8 cellular contexts compared by ENCODE assay signal in the genomic region with DNA sequence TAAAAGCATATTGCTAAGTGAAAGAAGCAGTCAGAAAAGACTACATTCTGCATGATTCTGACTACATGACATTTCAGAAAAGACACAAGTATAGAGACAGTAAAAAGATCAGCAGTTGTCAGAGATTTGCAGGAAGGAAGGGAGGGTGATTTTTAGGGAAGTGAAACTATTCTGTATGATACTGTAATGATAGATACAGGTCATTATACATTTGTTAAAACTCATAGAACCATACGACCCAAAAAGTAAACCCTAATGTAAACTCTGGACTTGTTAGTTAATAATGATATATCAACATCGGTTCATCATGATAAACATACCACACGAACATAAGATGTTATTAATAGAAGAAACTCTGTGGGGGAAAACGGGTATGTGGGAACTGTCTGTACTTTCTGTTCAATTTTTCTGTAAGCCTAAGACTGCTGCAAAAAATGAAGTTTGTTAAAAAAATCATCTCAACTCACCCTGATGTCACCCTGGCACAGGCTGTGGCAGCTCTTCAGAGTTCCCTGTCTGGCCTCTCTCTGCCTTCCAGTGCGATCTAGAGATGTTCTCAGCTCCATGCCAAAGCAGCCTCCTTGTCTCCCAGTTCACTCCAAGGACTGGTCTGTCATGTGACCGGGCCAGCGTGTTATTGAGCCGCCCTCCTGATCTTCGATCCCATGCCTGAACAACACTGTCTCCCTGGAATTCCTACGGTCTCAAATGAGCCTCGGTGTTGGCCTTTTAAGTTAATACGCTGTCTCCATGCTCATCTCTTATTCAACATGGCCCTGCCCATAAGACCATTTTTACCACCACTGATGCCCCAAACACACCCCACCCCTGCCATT. TPM values are rescaled to one million over a fixed set of nuclear protein-coding genes. Genes with fewer than 3 reads are reported as not detected.
DNase-seq lines count a peak whose midpoint lies in the region; ATAC-seq and TF ChIP-seq lines count a peak whose summit lies in the region.

No MANE protein-coding gene starts in this region.

- 71% methylated on average over 6 of the region's 12 CpGs for WGBS in right lobe of liver (ENCODE audit: insufficient coverage, low coverage, low lambda C conversion rate, missing lambda C conversion rate)

- H3K9me3 ChIP-seq in right lobe of liver, result no peaks in the 10 kb centered on the region

- DNase-seq in right lobe of liver (no peak), hepatic stellate cell (ENCODE audit: low spot score) (no peak), NCI-H524 (lab: John Stamatoyannopoulos, UW) (no peak), GM10248 (ENCODE audit: extremely low spot score) (no peak)
- DNase-seq in effector memory CD8-positive, alpha-beta T cell, result no peak

- H3K4me1 ChIP-seq in right lobe of liver, result peaks cover 0 to 17% (median 7%) of the 10 kb centered on the region in 4 donors

- ATAC-seq in GM18868 (IDR thresholded peaks at IDR 0.05; ENCODE audit: unreplicated experiment) (peak; percentile 95), HG02588 (IDR thresholded peaks at IDR 0.05; ENCODE audit: unreplicated experiment) (peak; percentile 93), HG03565 (IDR thresholded peaks at IDR 0.05; ENCODE audit: unreplicated experiment) (peak; percentile 98), right lobe of liver (peak in 3 of 4 donors; percentile 9 to 29 (median 12))
- no peak for ATAC-seq in effector memory CD8-positive, alpha-beta T cell (replicated peaks)

- H3K4me1 Mint-ChIP-seq in effector memory CD8-positive, alpha-beta T cell (ENCODE audit: low read depth in 2 of 2), result peaks cover 0 to 2% of the 10 kb centered on the region in 2 donors

- TF ChIP-seq CTCF in right lobe of liver (IDR thresholded peaks at IDR 0.05) (no peak), GM10248 (IDR thresholded peaks at IDR 0.05; ENCODE audit: control extremely low read depth, extremely low read depth, low read depth, missing control alignments) (no peak)

- POLR2A ChIA-PET in GM10248 (lab: Yijun Ruan, JAX), result no interaction called here

- H3K27me3 Mint-ChIP-seq in effector memory CD8-positive, alpha-beta T cell, result peaks cover 12 to 66% of the 10 kb centered on the region in 2 donors

- H3K4me3 ChIP-seq in right lobe of liver, result no peak overlapping the region

- H3K27ac ChIP-seq in right lobe of liver, result no peak overlapping the region

- H3K4me3 Mint-ChIP-seq in effector memory CD8-positive, alpha-beta T cell, result no peak overlapping the region

- no peaks in the 10 kb centered on the region for H3K27me3 ChIP-seq in right lobe of liver

- no peaks in the 10 kb centered on the region for H3K9me3 Mint-ChIP-seq in effector memory CD8-positive, alpha-beta T cell

- no peak overlapping the region for H3K27ac Mint-ChIP-seq in effector memory CD8-positive, alpha-beta T cell

- CTCF ChIA-PET in GM10248 (lab: Yijun Ruan, JAX), result interaction anchor here (0.9 to 3.0 kb wide), 3 partner anchors 9 to 16 kb away, joined by 3 to 17 read pairs (median 4); no protein-coding TSS in a partner anchor

- H3K36me3 Mint-ChIP-seq in effector memory CD8-positive, alpha-beta T cell (ENCODE audit: insufficient read depth), result no peaks in the 10 kb centered on the region

- intact Hi-C loops in right lobe of liver (cut with DNase I), result no loop called here

- no peak for TF ChIP-seq POLR2A in right lobe of liver (IDR thresholded peaks at IDR 0.05)

- H3K36me3 ChIP-seq in right lobe of liver, result no peaks in the 10 kb centered on the region

RNA-seq across cellular contexts. Expression of a gene that starts 35.4 kb away (rescaled TPM):
- total RNA-seq in right lobe of liver, result 10 to 100 TPM in 5 of 6 experiments, 1 to 10 TPM in 1; 7.4 to 26.8 (median 15.1) TPM
